ENCODE assay signal across 1 cellular context in the genomic region with DNA sequence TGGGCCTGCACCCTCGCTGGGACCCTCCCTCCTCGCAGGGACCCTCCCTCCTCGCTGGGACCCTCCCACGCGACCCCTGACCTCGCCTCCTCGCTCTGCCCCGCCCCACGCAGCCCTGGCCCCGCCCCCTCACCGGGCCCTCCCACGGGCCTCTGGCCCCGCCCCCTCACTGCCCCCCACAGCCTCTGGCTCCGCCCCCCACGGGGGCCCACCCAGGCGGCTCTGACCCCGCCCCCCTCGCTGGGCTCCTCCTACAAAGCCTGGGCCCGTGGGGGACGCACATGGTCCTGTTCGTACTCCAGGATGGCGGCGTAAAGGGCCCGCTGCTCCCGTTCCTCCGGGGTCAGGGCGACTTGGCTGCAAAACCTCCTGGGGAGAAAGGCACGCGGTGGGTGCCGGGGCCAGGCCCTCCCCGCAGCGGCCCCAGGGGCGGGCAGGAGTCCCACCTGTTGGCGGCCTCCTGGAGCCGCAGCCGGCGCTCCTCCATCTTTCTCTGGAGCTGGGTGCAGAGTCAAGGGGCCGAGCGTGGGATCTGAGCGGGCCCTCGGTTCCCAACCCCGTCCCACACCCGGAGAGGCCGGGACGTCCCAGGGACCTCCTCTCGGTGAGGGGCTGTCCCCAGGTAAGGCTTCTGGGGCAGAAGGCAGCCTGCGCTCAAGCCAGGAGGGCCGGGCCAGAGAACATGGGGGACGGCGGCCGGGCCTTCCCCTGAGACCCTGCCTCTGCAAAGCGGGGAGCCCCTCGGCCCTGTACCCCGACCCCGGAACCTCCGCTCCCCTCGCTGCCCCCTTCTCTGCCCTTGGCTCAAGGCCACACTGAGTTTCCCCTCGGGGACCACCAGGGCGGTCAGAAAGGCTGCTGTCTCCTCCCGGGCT.
TF ChIP-seq lines count a peak whose summit lies in the region.

No MANE protein-coding gene starts in this region.

TF ChIP-seq in WTC11, 78 proteins besides CTCF, POLR2A, EP300 and RAD21 (continued from another document and continues in another):
- TF ChIP-seq, protein P1, sequence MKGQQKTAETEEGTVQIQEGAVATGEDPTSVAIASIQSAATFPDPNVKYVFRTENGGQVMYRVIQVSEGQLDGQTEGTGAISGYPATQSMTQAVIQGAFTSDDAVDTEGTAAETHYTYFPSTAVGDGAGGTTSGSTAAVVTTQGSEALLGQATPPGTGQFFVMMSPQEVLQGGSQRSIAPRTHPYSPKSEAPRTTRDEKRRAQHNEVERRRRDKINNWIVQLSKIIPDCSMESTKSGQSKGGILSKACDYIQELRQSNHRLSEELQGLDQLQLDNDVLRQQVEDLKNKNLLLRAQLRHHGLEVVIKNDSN (CRISPR knock-in tag; IDR thresholded peaks at IDR 0.05): peak; percentile 52; the same call in 1 of the 2 replicates
- TF ChIP-seq MXD4 (CRISPR knock-in tag; IDR thresholded peaks at IDR 0.05; ENCODE audit: borderline replicate concordance) (no peak), FOXP1 (CRISPR knock-in tag; IDR thresholded peaks at IDR 0.05; ENCODE audit: borderline replicate concordance) (peak; percentile 67; the same call in 1 of the 2 replicates), RELA (CRISPR knock-in tag; IDR thresholded peaks at IDR 0.05; ENCODE audit: borderline replicate concordance) (no peak), NR2C2 (CRISPR knock-in tag; IDR thresholded peaks at IDR 0.05) (no peak), IRF2 (CRISPR knock-in tag; IDR thresholded peaks at IDR 0.05; ENCODE audit: borderline replicate concordance, low read depth) (0 out of 2 replicates have a peak, but pooled peaks have one; percentile 33), SP1 (CRISPR knock-in tag; conservative IDR thresholded peaks at IDR 0.05) (peak; percentile 56; the same call in 1 of the 2 replicates), JAZF1 (CRISPR knock-in tag; IDR thresholded peaks at IDR 0.05) (no peak), NR1H2 (CRISPR knock-in tag; IDR thresholded peaks at IDR 0.05) (no peak), TEAD4 (CRISPR knock-in tag; IDR thresholded peaks at IDR 0.05) (no peak), FOXJ3 (CRISPR knock-in tag; IDR thresholded peaks at IDR 0.05; ENCODE audit: borderline replicate concordance) (no peak), HMGA2 (CRISPR knock-in tag; IDR thresholded peaks at IDR 0.05) (no peak), TEAD1 (CRISPR knock-in tag; IDR thresholded peaks at IDR 0.05) (no peak), ZNF416 (CRISPR knock-in tag; IDR thresholded peaks at IDR 0.05) (no peak), FOXK1 (CRISPR knock-in tag; IDR thresholded peaks at IDR 0.05) (no peak)
- TF ChIP-seq, protein P2, sequence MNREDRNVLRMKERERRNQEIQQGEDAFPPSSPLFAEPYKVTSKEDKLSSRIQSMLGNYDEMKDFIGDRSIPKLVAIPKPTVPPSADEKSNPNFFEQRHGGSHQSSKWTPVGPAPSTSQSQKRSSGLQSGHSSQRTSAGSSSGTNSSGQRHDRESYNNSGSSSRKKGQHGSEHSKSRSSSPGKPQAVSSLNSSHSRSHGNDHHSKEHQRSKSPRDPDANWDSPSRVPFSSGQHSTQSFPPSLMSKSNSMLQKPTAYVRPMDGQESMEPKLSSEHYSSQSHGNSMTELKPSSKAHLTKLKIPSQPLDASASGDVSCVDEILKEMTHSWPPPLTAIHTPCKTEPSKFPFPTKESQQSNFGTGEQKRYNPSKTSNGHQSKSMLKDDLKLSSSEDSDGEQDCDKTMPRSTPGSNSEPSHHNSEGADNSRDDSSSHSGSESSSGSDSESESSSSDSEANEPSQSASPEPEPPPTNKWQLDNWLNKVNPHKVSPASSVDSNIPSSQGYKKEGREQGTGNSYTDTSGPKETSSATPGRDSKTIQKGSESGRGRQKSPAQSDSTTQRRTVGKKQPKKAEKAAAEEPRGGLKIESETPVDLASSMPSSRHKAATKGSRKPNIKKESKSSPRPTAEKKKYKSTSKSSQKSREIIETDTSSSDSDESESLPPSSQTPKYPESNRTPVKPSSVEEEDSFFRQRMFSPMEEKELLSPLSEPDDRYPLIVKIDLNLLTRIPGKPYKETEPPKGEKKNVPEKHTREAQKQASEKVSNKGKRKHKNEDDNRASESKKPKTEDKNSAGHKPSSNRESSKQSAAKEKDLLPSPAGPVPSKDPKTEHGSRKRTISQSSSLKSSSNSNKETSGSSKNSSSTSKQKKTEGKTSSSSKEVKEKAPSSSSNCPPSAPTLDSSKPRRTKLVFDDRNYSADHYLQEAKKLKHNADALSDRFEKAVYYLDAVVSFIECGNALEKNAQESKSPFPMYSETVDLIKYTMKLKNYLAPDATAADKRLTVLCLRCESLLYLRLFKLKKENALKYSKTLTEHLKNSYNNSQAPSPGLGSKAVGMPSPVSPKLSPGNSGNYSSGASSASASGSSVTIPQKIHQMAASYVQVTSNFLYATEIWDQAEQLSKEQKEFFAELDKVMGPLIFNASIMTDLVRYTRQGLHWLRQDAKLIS (CRISPR knock-in tag; IDR thresholded peaks at IDR 0.05; ENCODE audit: borderline replicate concordance): no peak
- TF ChIP-seq, protein P3, sequence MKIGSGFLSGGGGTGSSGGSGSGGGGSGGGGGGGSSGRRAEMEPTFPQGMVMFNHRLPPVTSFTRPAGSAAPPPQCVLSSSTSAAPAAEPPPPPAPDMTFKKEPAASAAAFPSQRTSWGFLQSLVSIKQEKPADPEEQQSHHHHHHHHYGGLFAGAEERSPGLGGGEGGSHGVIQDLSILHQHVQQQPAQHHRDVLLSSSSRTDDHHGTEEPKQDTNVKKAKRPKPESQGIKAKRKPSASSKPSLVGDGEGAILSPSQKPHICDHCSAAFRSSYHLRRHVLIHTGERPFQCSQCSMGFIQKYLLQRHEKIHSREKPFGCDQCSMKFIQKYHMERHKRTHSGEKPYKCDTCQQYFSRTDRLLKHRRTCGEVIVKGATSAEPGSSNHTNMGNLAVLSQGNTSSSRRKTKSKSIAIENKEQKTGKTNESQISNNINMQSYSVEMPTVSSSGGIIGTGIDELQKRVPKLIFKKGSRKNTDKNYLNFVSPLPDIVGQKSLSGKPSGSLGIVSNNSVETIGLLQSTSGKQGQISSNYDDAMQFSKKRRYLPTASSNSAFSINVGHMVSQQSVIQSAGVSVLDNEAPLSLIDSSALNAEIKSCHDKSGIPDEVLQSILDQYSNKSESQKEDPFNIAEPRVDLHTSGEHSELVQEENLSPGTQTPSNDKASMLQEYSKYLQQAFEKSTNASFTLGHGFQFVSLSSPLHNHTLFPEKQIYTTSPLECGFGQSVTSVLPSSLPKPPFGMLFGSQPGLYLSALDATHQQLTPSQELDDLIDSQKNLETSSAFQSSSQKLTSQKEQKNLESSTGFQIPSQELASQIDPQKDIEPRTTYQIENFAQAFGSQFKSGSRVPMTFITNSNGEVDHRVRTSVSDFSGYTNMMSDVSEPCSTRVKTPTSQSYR (CRISPR knock-in tag; IDR thresholded peaks at IDR 0.05): no peak; the same call in 1 of the 2 replicates
- TF ChIP-seq, protein P4, sequence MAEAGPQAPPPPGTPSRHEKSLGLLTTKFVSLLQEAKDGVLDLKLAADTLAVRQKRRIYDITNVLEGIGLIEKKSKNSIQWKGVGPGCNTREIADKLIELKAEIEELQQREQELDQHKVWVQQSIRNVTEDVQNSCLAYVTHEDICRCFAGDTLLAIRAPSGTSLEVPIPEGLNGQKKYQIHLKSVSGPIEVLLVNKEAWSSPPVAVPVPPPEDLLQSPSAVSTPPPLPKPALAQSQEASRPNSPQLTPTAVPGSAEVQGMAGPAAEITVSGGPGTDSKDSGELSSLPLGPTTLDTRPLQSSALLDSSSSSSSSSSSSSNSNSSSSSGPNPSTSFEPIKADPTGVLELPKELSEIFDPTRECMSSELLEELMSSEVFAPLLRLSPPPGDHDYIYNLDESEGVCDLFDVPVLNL (CRISPR knock-in tag; IDR thresholded peaks at IDR 0.05; ENCODE audit: borderline replicate concordance, low read depth): no peak
- TF ChIP-seq, protein P5, sequence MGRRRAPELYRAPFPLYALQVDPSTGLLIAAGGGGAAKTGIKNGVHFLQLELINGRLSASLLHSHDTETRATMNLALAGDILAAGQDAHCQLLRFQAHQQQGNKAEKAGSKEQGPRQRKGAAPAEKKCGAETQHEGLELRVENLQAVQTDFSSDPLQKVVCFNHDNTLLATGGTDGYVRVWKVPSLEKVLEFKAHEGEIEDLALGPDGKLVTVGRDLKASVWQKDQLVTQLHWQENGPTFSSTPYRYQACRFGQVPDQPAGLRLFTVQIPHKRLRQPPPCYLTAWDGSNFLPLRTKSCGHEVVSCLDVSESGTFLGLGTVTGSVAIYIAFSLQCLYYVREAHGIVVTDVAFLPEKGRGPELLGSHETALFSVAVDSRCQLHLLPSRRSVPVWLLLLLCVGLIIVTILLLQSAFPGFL (CRISPR knock-in tag; IDR thresholded peaks at IDR 0.05; ENCODE audit: borderline replicate concordance): no peak
- TF ChIP-seq, protein P6, sequence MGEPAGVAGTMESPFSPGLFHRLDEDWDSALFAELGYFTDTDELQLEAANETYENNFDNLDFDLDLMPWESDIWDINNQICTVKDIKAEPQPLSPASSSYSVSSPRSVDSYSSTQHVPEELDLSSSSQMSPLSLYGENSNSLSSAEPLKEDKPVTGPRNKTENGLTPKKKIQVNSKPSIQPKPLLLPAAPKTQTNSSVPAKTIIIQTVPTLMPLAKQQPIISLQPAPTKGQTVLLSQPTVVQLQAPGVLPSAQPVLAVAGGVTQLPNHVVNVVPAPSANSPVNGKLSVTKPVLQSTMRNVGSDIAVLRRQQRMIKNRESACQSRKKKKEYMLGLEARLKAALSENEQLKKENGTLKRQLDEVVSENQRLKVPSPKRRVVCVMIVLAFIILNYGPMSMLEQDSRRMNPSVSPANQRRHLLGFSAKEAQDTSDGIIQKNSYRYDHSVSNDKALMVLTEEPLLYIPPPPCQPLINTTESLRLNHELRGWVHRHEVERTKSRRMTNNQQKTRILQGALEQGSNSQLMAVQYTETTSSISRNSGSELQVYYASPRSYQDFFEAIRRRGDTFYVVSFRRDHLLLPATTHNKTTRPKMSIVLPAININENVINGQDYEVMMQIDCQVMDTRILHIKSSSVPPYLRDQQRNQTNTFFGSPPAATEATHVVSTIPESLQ (CRISPR knock-in tag; IDR thresholded peaks at IDR 0.05): no peak
- TF ChIP-seq, protein P7, sequence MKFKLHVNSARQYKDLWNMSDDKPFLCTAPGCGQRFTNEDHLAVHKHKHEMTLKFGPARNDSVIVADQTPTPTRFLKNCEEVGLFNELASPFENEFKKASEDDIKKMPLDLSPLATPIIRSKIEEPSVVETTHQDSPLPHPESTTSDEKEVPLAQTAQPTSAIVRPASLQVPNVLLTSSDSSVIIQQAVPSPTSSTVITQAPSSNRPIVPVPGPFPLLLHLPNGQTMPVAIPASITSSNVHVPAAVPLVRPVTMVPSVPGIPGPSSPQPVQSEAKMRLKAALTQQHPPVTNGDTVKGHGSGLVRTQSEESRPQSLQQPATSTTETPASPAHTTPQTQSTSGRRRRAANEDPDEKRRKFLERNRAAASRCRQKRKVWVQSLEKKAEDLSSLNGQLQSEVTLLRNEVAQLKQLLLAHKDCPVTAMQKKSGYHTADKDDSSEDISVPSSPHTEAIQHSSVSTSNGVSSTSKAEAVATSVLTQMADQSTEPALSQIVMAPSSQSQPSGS (CRISPR knock-in tag; IDR thresholded peaks at IDR 0.05; ENCODE audit: borderline replicate concordance, low read depth): no peak
- TF ChIP-seq, protein P8, sequence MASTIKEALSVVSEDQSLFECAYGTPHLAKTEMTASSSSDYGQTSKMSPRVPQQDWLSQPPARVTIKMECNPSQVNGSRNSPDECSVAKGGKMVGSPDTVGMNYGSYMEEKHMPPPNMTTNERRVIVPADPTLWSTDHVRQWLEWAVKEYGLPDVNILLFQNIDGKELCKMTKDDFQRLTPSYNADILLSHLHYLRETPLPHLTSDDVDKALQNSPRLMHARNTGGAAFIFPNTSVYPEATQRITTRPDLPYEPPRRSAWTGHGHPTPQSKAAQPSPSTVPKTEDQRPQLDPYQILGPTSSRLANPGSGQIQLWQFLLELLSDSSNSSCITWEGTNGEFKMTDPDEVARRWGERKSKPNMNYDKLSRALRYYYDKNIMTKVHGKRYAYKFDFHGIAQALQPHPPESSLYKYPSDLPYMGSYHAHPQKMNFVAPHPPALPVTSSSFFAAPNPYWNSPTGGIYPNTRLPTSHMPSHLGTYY (CRISPR knock-in tag; IDR thresholded peaks at IDR 0.05): no peak
- TF ChIP-seq, protein P9, sequence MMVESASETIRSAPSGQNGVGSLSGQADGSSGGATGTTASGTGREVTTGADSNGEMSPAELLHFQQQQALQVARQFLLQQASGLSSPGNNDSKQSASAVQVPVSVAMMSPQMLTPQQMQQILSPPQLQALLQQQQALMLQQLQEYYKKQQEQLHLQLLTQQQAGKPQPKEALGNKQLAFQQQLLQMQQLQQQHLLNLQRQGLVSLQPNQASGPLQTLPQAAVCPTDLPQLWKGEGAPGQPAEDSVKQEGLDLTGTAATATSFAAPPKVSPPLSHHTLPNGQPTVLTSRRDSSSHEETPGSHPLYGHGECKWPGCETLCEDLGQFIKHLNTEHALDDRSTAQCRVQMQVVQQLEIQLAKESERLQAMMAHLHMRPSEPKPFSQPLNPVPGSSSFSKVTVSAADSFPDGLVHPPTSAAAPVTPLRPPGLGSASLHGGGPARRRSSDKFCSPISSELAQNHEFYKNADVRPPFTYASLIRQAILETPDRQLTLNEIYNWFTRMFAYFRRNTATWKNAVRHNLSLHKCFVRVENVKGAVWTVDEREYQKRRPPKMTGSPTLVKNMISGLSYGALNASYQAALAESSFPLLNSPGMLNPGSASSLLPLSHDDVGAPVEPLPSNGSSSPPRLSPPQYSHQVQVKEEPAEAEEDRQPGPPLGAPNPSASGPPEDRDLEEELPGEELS (CRISPR knock-in tag; IDR thresholded peaks at IDR 0.05): no peak
- TF ChIP-seq, protein P10, sequence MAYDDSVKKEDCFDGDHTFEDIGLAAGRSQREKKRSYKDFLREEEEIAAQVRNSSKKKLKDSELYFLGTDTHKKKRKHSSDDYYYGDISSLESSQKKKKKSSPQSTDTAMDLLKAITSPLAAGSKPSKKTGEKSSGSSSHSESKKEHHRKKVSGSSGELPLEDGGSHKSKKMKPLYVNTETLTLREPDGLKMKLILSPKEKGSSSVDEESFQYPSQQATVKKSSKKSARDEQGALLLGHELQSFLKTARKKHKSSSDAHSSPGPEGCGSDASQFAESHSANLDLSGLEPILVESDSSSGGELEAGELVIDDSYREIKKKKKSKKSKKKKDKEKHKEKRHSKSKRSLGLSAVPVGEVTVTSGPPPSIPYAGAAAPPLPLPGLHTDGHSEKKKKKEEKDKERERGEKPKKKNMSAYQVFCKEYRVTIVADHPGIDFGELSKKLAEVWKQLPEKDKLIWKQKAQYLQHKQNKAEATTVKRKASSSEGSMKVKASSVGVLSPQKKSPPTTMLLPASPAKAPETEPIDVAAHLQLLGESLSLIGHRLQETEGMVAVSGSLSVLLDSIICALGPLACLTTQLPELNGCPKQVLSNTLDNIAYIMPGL (CRISPR knock-in tag; IDR thresholded peaks at IDR 0.05): no peak
- TF ChIP-seq, protein P11, sequence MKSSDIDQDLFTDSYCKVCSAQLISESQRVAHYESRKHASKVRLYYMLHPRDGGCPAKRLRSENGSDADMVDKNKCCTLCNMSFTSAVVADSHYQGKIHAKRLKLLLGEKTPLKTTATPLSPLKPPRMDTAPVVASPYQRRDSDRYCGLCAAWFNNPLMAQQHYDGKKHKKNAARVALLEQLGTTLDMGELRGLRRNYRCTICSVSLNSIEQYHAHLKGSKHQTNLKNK (CRISPR knock-in tag; IDR thresholded peaks at IDR 0.05): no peak
